In genomic region chr2:148688011-148688410, GRCh38 we compare ENCODE assay signal across 5 cellular contexts. TPM values are rescaled to one million over a fixed set of nuclear protein-coding genes. Genes with fewer than 3 reads are reported as not detected.
A peak's percentile ranks its signal among the peaks of the same experiment; 100 is the strongest.
DNase-seq lines count a peak whose midpoint lies in the region; ATAC-seq, FAIRE-seq and TF ChIP-seq lines count a peak whose summit lies in the region.
"Not testable (repeated sequence)": the region's sequence is repeated elsewhere in the genome, so short reads cannot be mapped to it uniquely, and the experiment has no call there.

No MANE protein-coding gene starts in this region.

- H3K9me1 ChIP-seq in K562 (ENCODE audit: control insufficient read depth, insufficient read depth, low read length), result not testable (repeated sequence)

- ATAC-seq in WTC11, K562, HepG2: not testable (repeated sequence)

- not testable (repeated sequence) for H3K27me3 Mint-ChIP-seq in WTC11 (ENCODE audit: low read depth); activated naive CD8-positive, alpha-beta T cell

- not testable (repeated sequence) for H3K27ac ChIP-seq in HEK293 (ENCODE audit: extremely low read depth, low read depth, low read length); K562 (ENCODE audit: extremely low read depth, low read depth, low read length); HepG2 (ENCODE audit: extremely low read length, insufficient read depth, low read length)

- BruUV-seq in K562 (replicated peaks; lab: Mats Ljungman, UMichigan); HepG2 (replicated peaks; lab: Mats Ljungman, UMichigan): not testable (repeated sequence)

- not testable (repeated sequence) for H3K9me3 Mint-ChIP-seq in WTC11; activated naive CD8-positive, alpha-beta T cell (ENCODE audit: low read depth)

- TF ChIP-seq POLR2A in K562 (conservative IDR thresholded peaks at IDR 0.05); HepG2 (IDR thresholded peaks at IDR 0.05; ENCODE audit: insufficient read depth in 1 of 2, low read depth in 2 of 2, low read length in 2 of 2): not testable (repeated sequence)

- not testable (repeated sequence) for H3K4me3 Mint-ChIP-seq in WTC11; activated naive CD8-positive, alpha-beta T cell

- not testable (repeated sequence) for H3K4me1 ChIP-seq in HEK293 (ENCODE audit: control insufficient read depth, insufficient read depth, low read length); K562 (replicated peaks in 1 of 2; ENCODE audit: control insufficient read depth in 2 of 2, insufficient read depth in 2 of 2, low read length in 2 of 2); HepG2 (ENCODE audit: insufficient read depth, low read length)

- not testable (repeated sequence) for DNase-seq in WTC11 (ENCODE audit: low spot score); K562 (ENCODE audit: extremely low read depth in 1 of 4, low spot score in 3 of 4); HepG2 (ENCODE audit: low spot score)

- not testable (repeated sequence) for H3K4me2 ChIP-seq in K562 (ENCODE audit: insufficient read depth, low read length); HepG2 (ENCODE audit: low read depth, low read length)

- CTCF ChIA-PET in HEK293 (lab: Yijun Ruan, JAX); WTC11 (lab: Charles Lee); K562 (lab: Yijun Ruan, JAX; ENCODE audit: low intra/inter-chr PET ratio); HepG2 (lab: Yijun Ruan, JAX; ENCODE audit: low intra/inter-chr PET ratio, low total read pairs): not testable (repeated sequence)

- POLR2A ChIA-PET in HEK293 (lab: Yijun Ruan, JAX); WTC11 (lab: Charles Lee); HepG2 (lab: Yijun Ruan, JAX): not testable (repeated sequence)
- POLR2A ChIA-PET in K562 (lab: Yijun Ruan, JAX), result interaction anchor here (1.6 kb wide), 1 partner anchor 10 kb away, joined by 3 read pairs; no protein-coding TSS in a partner anchor

- not testable (repeated sequence) for TF ChIP-seq EP300 in K562 (IDR thresholded peaks at IDR 0.05; ENCODE audit: low read length); HepG2 (IDR thresholded peaks at IDR 0.05; ENCODE audit: low read depth in 2 of 2, low read length in 2 of 2); HepG2 (CRISPR knock-in tag; IDR thresholded peaks at IDR 0.05; ENCODE audit: borderline replicate concordance)

- not testable (repeated sequence) for H3K27me3 ChIP-seq in K562 (ENCODE audit: control insufficient read depth in 2 of 2, insufficient read depth in 2 of 2, low read length in 2 of 2); HepG2 (ENCODE audit: control insufficient read depth in 1 of 2, insufficient read depth in 2 of 2, low read length in 2 of 2)

- not testable (repeated sequence) for H3K9me3 ChIP-seq in HEK293 (ENCODE audit: control insufficient read depth, insufficient read depth, low read depth, low read length); K562 (replicated peaks; ENCODE audit: control insufficient read depth, insufficient read depth, low read depth, low read length); HepG2 (ENCODE audit: low read length)

- H3K36me3 Mint-ChIP-seq in WTC11; activated naive CD8-positive, alpha-beta T cell: not testable (repeated sequence)

- in situ Hi-C loops in K562 (cut with MboI); HepG2 (cut with HindIII; ENCODE audit: extremely low pct_ligation_motif_present, low pct_unique_long_range_greater_than_20kb): not testable (repeated sequence)

- intact Hi-C loops in K562 (cut with micrococcal nuclease), result not testable (repeated sequence)
- intact Hi-C loops in HepG2 (cut with micrococcal nuclease; ENCODE audit: unreplicated experiment), result loop anchor here (5.0 kb wide), 1 partner anchor 39 kb away; no protein-coding TSS in a partner anchor

- H3K4me3 ChIP-seq in HEK293 (ENCODE audit: low read depth, low read length); K562; HepG2 (replicated peaks in 1 of 3; ENCODE audit: insufficient read depth in 1 of 3, low read depth in 2 of 3, low read length in 3 of 3): not testable (repeated sequence)

- not testable (repeated sequence) for H3K27ac Mint-ChIP-seq in WTC11
- peak overlapping the region; percentile 11 for H3K27ac Mint-ChIP-seq in activated naive CD8-positive, alpha-beta T cell

- H3K9ac ChIP-seq in K562 (ENCODE audit: insufficient read depth in 1 of 2, low read depth in 2 of 2, low read length in 2 of 2); HepG2 (ENCODE audit: insufficient read depth, low read depth, low read length): not testable (repeated sequence)

- H3K36me3 ChIP-seq in HEK293 (ENCODE audit: control insufficient read depth in 2 of 2, insufficient read depth in 1 of 2, low read length in 2 of 2), result peaks cover 0 to 14% of the 10 kb centered on the region in 2 experiments; a peak in 2 of 3 replicates
- not testable (repeated sequence) for H3K36me3 ChIP-seq in K562 (ENCODE audit: control insufficient read depth, insufficient read depth, low read length)
- H3K36me3 ChIP-seq in HepG2 (replicated peaks in 1 of 2; ENCODE audit: control insufficient read depth in 1 of 2, insufficient read depth in 2 of 2, low read length in 2 of 2), result peaks cover 3 to 20% of the 10 kb centered on the region in 2 experiments; a peak in 3 of 5 replicates

- peaks cover 61% of the 10 kb centered on the region for H3K79me2 ChIP-seq in K562 (ENCODE audit: control insufficient read depth, insufficient read depth, low read length)
- peaks cover 56% of the 10 kb centered on the region for H3K79me2 ChIP-seq in HepG2 (ENCODE audit: insufficient read depth, low read length)

- not testable (repeated sequence) for TF ChIP-seq CTCF in HEK293 (tag by site-specific recombination; IDR thresholded peaks at IDR 0.05); WTC11 (IDR thresholded peaks at IDR 0.05); K562 (IDR thresholded peaks at IDR 0.05 in 2 of 3, conservative IDR thresholded peaks at IDR 0.05 in 1 of 3; ENCODE audit: insufficient read depth in 2 of 3, low read depth in 1 of 3, low read length in 3 of 3); HepG2 (CRISPR knock-in tag; IDR thresholded peaks at IDR 0.05)

- FAIRE-seq in K562 (lab: Jason Lieb, UNC); HepG2 (lab: Jason Lieb, UNC): not testable (repeated sequence)

- peaks cover 20% of the 10 kb centered on the region for H3K4me1 Mint-ChIP-seq in WTC11
- H3K4me1 Mint-ChIP-seq in activated naive CD8-positive, alpha-beta T cell (ENCODE audit: low read depth), result peaks cover 60% of the 10 kb centered on the region

- H2AFZ ChIP-seq in K562 (ENCODE audit: low read depth, low read length); HepG2 (ENCODE audit: low read length): not testable (repeated sequence)

- TF ChIP-seq RAD21 in K562 (CRISPR knock-in tag; conservative IDR thresholded peaks at IDR 0.05 in 1 of 2, IDR thresholded peaks at IDR 0.05 in 1 of 2); HepG2 (CRISPR knock-in tag; IDR thresholded peaks at IDR 0.05): not testable (repeated sequence)

- not testable (repeated sequence) for H4K20me1 ChIP-seq in K562 (replicated peaks; ENCODE audit: control insufficient read depth, insufficient read depth, low read length); HepG2 (ENCODE audit: insufficient read depth, low read length)

RNA-seq across cellular contexts. Expression of gene EPC2, which starts 43.5 kb away (rescaled TPM):
- total RNA-seq in WTC11 (2021), result 19.8 to 20.3 TPM (median 19.8 TPM) in 3 replicates
- 29.3 and 103 TPM in 2 replicates for total RNA-seq in K562 (2011; cell fraction: chromatin; rRNA removed; ENCODE audit: low replicate concordance)
- 17.2 and 20.8 TPM in 2 replicates for total RNA-seq in K562 (2011; cell fraction: nucleolus; rRNA removed)
- 59.7 and 110 TPM in 2 replicates for total RNA-seq in K562 (2011; cell fraction: nucleoplasm; rRNA removed)
- total RNA-seq in K562 (2014; rRNA removed), result 17.2 and 18.0 TPM in 2 replicates
- total RNA-seq in K562 (2014; rRNA removed; fragmentation: Illumina TruSeq; extraction: Trizol), result 30.1 and 37.9 TPM in 2 replicates
- total RNA-seq in K562 (2015; rRNA removed; fragmentation: Illumina TruSeq; extraction: Trizol), result 29.5 and 31.9 TPM in 2 replicates
- total RNA-seq in K562 (2021), result 24.1 and 29.5 TPM in 2 replicates
- polyA plus RNA-seq in K562 (2011; rRNA removed), result 30.7 and 35.8 TPM in 2 replicates
- polyA plus RNA-seq in K562 (2011; cell fraction: cytosol; rRNA removed), result 11.9 and 22.2 TPM in 2 replicates
- 21.3 and 27.9 TPM in 2 replicates for polyA plus RNA-seq in K562 (2011; cell fraction: nucleus; rRNA removed)
- 18.9 and 24.2 TPM in 2 replicates for polyA plus RNA-seq in K562 (2012)
- polyA plus RNA-seq in K562 (2014; fragmentation: Illumina TruSeq; extraction: Trizol), result 28.0 and 29.1 TPM in 2 replicates
- polyA plus RNA-seq in K562 (2014; fragmentation: Nextera tagmentation; extraction: Ambion mirVana), result 1 to 10 TPM; 7.0 to 7.6 TPM
- polyA plus RNA-seq in K562 (2014; rRNA removed), result 17.3 and 20.0 TPM in 2 replicates
- 55.8 and 58.9 TPM in 2 replicates for polyA minus RNA-seq in K562 (2011; rRNA and poly(A)+ RNA removed)
- polyA minus RNA-seq in K562 (2011; cell fraction: cytosol; rRNA and poly(A)+ RNA removed), result 12.3 and 15.6 TPM in 2 replicates
- polyA minus RNA-seq in K562 (2011; cell fraction: nucleus; rRNA and poly(A)+ RNA removed), result 41.3 and 46.5 TPM in 2 replicates
- total RNA-seq in HepG2 (2016; rRNA removed; fragmentation: Illumina TruSeq; extraction: Trizol), result 22.0 and 24.2 TPM in 2 replicates
- 6.5 and 8.3 TPM in 2 replicates for total RNA-seq in HepG2 (2016; cell fraction: cytosol; rRNA removed; fragmentation: Illumina TruSeq; extraction: Trizol; ENCODE audit: low read depth)
- 21.5 and 24.1 TPM in 2 replicates for total RNA-seq in HepG2 (2016; cell fraction: insoluble cytoplasmic fraction; rRNA removed; fragmentation: Illumina TruSeq; extraction: Trizol)
- 19.1 and 21.6 TPM in 2 replicates for total RNA-seq in HepG2 (2016; cell fraction: membrane; rRNA removed; fragmentation: Illumina TruSeq; extraction: Trizol)
- 39.0 and 41.4 TPM in 2 replicates for total RNA-seq in HepG2 (2016; cell fraction: nucleus; rRNA removed; fragmentation: Illumina TruSeq; extraction: Trizol)
- polyA plus RNA-seq in HepG2 (2011; rRNA removed), result 19.3 and 20.5 TPM in 2 replicates
- 10.4 and 16.7 TPM in 2 replicates for polyA plus RNA-seq in HepG2 (2011; cell fraction: cytosol; rRNA removed)
- polyA plus RNA-seq in HepG2 (2011; cell fraction: nucleus; rRNA removed), result 10.3 and 12.5 TPM in 2 replicates
- polyA plus RNA-seq in HepG2 (2012), result 18.8 and 21.7 TPM in 2 replicates
- polyA plus RNA-seq in HepG2 (2016; cell fraction: cytosol; fragmentation: Illumina TruSeq; extraction: Trizol; ENCODE audit: low read depth), result 3.8 and 4.5 TPM in 2 replicates
- polyA plus RNA-seq in HepG2 (2016; cell fraction: insoluble cytoplasmic fraction; fragmentation: Illumina TruSeq; extraction: Trizol; ENCODE audit: low read depth), result 23.9 and 24.6 TPM in 2 replicates
- 12.6 and 14.5 TPM in 2 replicates for polyA plus RNA-seq in HepG2 (2016; cell fraction: membrane; fragmentation: Illumina TruSeq; extraction: Trizol; ENCODE audit: low read depth)
- 24.7 and 25.2 TPM in 2 replicates for polyA plus RNA-seq in HepG2 (2016; cell fraction: nucleus; fragmentation: Illumina TruSeq; extraction: Trizol; ENCODE audit: insufficient read depth, low read depth)
- polyA minus RNA-seq in HepG2 (2011; rRNA and poly(A)+ RNA removed; ENCODE audit: low replicate concordance), result 21.3 and 22.4 TPM in 2 replicates
- 16.2 and 18.2 TPM in 2 replicates for polyA minus RNA-seq in HepG2 (2011; cell fraction: cytosol; rRNA and poly(A)+ RNA removed)
- polyA minus RNA-seq in HepG2 (2011; cell fraction: nucleus; rRNA and poly(A)+ RNA removed), result 124 and 162 TPM in 2 replicates
